In genomic region chr3:59573911-59574310, GRCh38 we compare ENCODE assay signal across 13 cellular contexts.
DNase-seq lines count a peak whose midpoint lies in the region; ATAC-seq and TF ChIP-seq lines count a peak whose summit lies in the region.
"Had no signal": no experiment of that assay in that cellular context is flagged by ENCODE, and none has a peak within 500 bp of the region (broad histone marks: within the 10 kb centered on the region; RNA-seq: fewer than 3 reads in every experiment).

No MANE protein-coding gene starts in this region.

- no peak overlapping the region for H3K18ac ChIP-seq in neuronal stem cell (ENCODE audit: low read length)

- H2BK12ac ChIP-seq in neuronal stem cell (ENCODE audit: low read length), result no peak overlapping the region

- no peak overlapping the region for H3K4me3 Mint-ChIP-seq in natural killer cell treated with Interleukin-12 subunit alpha and Interleukin-12 subunit beta and Interleukin-15 and Interleukin-18, amount 100 ng/mL, for 72 hours

- H3K27me3 Mint-ChIP-seq in natural killer cell treated with Interleukin-12 subunit alpha and Interleukin-12 subunit beta and Interleukin-15 and Interleukin-18, amount 100 ng/mL, for 72 hours, result no peaks in the 10 kb centered on the region

- no peak overlapping the region for H4K8ac ChIP-seq in neuronal stem cell (ENCODE audit: low read depth, low read length)

- H3K4me2 ChIP-seq in neuronal stem cell (ENCODE audit: insufficient read depth, low read length, poor library complexity, severe bottlenecking), result no peak overlapping the region

- no peak overlapping the region for H2BK15ac ChIP-seq in neuronal stem cell (ENCODE audit: low read length)

- peak overlapping the region; percentile 70 for H3K27ac ChIP-seq in caudate nucleus (ENCODE audit: low read depth, low read length)
- H3K27ac ChIP-seq in uterus, result no peak overlapping the region
- no peak overlapping the region for H3K27ac ChIP-seq in neuronal stem cell (replicated peaks; ENCODE audit: low read length)
- H3K27ac ChIP-seq: suprapubic skin had no signal

- H3K36me3 ChIP-seq in uterus (no peaks in the 10 kb centered on the region), neuronal stem cell (replicated peaks in 1 of 2; ENCODE audit: control insufficient read depth in 2 of 2, insufficient read depth in 2 of 2, low read length in 2 of 2) (no peaks in the 10 kb centered on the region)
- H3K36me3 ChIP-seq: suprapubic skin had no signal

- no peaks in the 10 kb centered on the region for H3K79me1 ChIP-seq in neuronal stem cell (ENCODE audit: low read depth, low read length)

- TF ChIP-seq CTCF in uterus (IDR thresholded peaks at IDR 0.05), result no peak

- H2BK5ac ChIP-seq in neuronal stem cell (ENCODE audit: low read length), result no peak overlapping the region

- H3K9me3 ChIP-seq in uterus (no peaks in the 10 kb centered on the region), neuronal stem cell (replicated peaks in 1 of 2; ENCODE audit: control insufficient read depth in 2 of 2, insufficient read depth in 1 of 2, low read depth in 1 of 2, low read length in 2 of 2) (peaks cover 0 to 2% of the 10 kb centered on the region in 2 donors)
- H3K9me3 ChIP-seq: suprapubic skin had no signal

- H3K4me3 ChIP-seq in uterus, result no peak overlapping the region
- H3K4me3 ChIP-seq in neuronal stem cell (ENCODE audit: low read length in 2 of 2), result no peak overlapping the region
- H3K4me3 ChIP-seq: GM12878, lung, suprapubic skin had no signal

- no peak overlapping the region for H3K27ac Mint-ChIP-seq in natural killer cell treated with Interleukin-12 subunit alpha and Interleukin-12 subunit beta and Interleukin-15 and Interleukin-18, amount 100 ng/mL, for 72 hours

- no peak overlapping the region for H3K23ac ChIP-seq in neuronal stem cell (ENCODE audit: low read depth, low read length, poor library complexity)

- TF ChIP-seq POLR2A in uterus (IDR thresholded peaks at IDR 0.05), result no peak

- H3K4ac ChIP-seq in neuronal stem cell (ENCODE audit: low read length), result no peak overlapping the region

- H3K9ac ChIP-seq in neuronal stem cell (ENCODE audit: low read depth, low read length, poor library complexity), result no peak overlapping the region

- H3K27me3 ChIP-seq in uterus (no peaks in the 10 kb centered on the region), neuronal stem cell (ENCODE audit: control insufficient read depth in 3 of 3, insufficient read depth in 3 of 3, low read depth in 1 of 3, low read length in 3 of 3) (no peaks in the 10 kb centered on the region)
- H3K27me3 ChIP-seq: suprapubic skin had no signal

- WGBS in neuronal stem cell (ENCODE audit: extremely low coverage in 2 of 2, insufficient read length in 2 of 2, insufficient replicate concordance in 1 of 2), 2 donors, result no CpG with 5 or more reads among the region's 4 CpGs

- intact Hi-C loops in Right ventricle myocardium inferior (cut with DNase I), result loop anchor here (2.0 to 5.0 kb wide), 2 partner anchors 33 to 262 kb away; no protein-coding TSS in a partner anchor
- intact Hi-C loops in cardiac septum (cut with DNase I), result loop anchor here (10.0 kb wide), 2 partner anchors 259 to 359 kb away; no protein-coding TSS in a partner anchor
- intact Hi-C loops in uterus (cut with DNase I; ENCODE audit: low total_unique reads), result loop anchor here (10.0 kb wide), 1 partner anchor 281 kb away; no protein-coding TSS in a partner anchor

- no peaks in the 10 kb centered on the region for H3K9me3 Mint-ChIP-seq in natural killer cell treated with Interleukin-12 subunit alpha and Interleukin-12 subunit beta and Interleukin-15 and Interleukin-18, amount 100 ng/mL, for 72 hours

- ATAC-seq in Right ventricle myocardium inferior (peak; percentile 74), left lobe of liver (peak; percentile 70)
- ATAC-seq in natural killer cell treated with Interleukin-12 subunit alpha and Interleukin-12 subunit beta and Interleukin-15 and Interleukin-18, amount 100 ng/mL, for 72 hours, result no peak
- ATAC-seq: GM12878 had no signal

- H2AK5ac ChIP-seq in neuronal stem cell (ENCODE audit: low read depth, low read length), result no peak overlapping the region

- no peak for DNase-seq in Right ventricle myocardium inferior (ENCODE audit: missing footprints)
- no peak for DNase-seq in cardiac septum (ENCODE audit: low spot score)
- peak in 57 of 61 donors; percentile 2 to 86 (median 46) for DNase-seq in caudate nucleus (lab: John Stamatoyannopoulos, UW)
- DNase-seq in left lobe of liver (ENCODE audit: low spot score), result peak; percentile 50
- DNase-seq in uterus, result peak; percentile 48 to 77
- no peak for DNase-seq in natural killer cell treated with Interleukin-12 subunit alpha and Interleukin-12 subunit beta and Interleukin-15 and Interleukin-18, amount 100 ng/mL, for 72 hours (ENCODE audit: low spot score)
- DNase-seq in NCI-H1417 treated with DMSO at 0.1 percent for 48 hours (lab: John Stamatoyannopoulos, UW), result no peak
- DNase-seq in neuronal stem cell (ENCODE audit: low spot score), result no peak
- DNase-seq: effector CD4-positive, alpha-beta T cell; NCI-H187 had no signal

- no peak overlapping the region for H4K91ac ChIP-seq in neuronal stem cell (ENCODE audit: low read depth, low read length, poor library complexity)

- no peaks in the 10 kb centered on the region for H3K4me1 Mint-ChIP-seq in natural killer cell treated with Interleukin-12 subunit alpha and Interleukin-12 subunit beta and Interleukin-15 and Interleukin-18, amount 100 ng/mL, for 72 hours (ENCODE audit: low read depth in 2 of 2)

- H3K4me1 ChIP-seq in uterus, result peaks cover 3 to 4% of the 10 kb centered on the region in 2 donors
- no peaks in the 10 kb centered on the region for H3K4me1 ChIP-seq in neuronal stem cell (ENCODE audit: control insufficient read depth in 2 of 2, insufficient read depth in 1 of 2, low read depth in 1 of 2, low read length in 2 of 2)

- H2BK120ac ChIP-seq in neuronal stem cell (ENCODE audit: low read depth, low read length), result no peak overlapping the region

- no peak overlapping the region for H2AFZ ChIP-seq in neuronal stem cell (ENCODE audit: low read length)

- no peaks in the 10 kb centered on the region for H3K36me3 Mint-ChIP-seq in natural killer cell treated with Interleukin-12 subunit alpha and Interleukin-12 subunit beta and Interleukin-15 and Interleukin-18, amount 100 ng/mL, for 72 hours

- no peak overlapping the region for H3K14ac ChIP-seq in neuronal stem cell (ENCODE audit: low read length)

Comparison
In these comparisons a context has a peak if more than half of its experiments do, and no peak if none do; other contexts are left out.
1. ATAC-seq: peak in Right ventricle myocardium inferior (single experiment) and left lobe of liver (single experiment); none in natural killer cell treated with Interleukin-12 subunit alpha and Interleukin-12 subunit beta and Interleukin-15 and Interleukin-18, amount 100 ng/mL, for 72 hours (0 of 2).
2. DNase-seq: peak in caudate nucleus (57 of 61), left lobe of liver (single experiment) and uterus (2 of 2); none in Right ventricle myocardium inferior (single experiment), cardiac septum (single experiment), natural killer cell treated with Interleukin-12 subunit alpha and Interleukin-12 subunit beta and Interleukin-15 and Interleukin-18, amount 100 ng/mL, for 72 hours (single experiment), NCI-H1417 treated with DMSO at 0.1 percent for 48 hours (single experiment) and neuronal stem cell (single experiment).